1 cellular context compared by ENCODE assay signal in the genomic region with DNA sequence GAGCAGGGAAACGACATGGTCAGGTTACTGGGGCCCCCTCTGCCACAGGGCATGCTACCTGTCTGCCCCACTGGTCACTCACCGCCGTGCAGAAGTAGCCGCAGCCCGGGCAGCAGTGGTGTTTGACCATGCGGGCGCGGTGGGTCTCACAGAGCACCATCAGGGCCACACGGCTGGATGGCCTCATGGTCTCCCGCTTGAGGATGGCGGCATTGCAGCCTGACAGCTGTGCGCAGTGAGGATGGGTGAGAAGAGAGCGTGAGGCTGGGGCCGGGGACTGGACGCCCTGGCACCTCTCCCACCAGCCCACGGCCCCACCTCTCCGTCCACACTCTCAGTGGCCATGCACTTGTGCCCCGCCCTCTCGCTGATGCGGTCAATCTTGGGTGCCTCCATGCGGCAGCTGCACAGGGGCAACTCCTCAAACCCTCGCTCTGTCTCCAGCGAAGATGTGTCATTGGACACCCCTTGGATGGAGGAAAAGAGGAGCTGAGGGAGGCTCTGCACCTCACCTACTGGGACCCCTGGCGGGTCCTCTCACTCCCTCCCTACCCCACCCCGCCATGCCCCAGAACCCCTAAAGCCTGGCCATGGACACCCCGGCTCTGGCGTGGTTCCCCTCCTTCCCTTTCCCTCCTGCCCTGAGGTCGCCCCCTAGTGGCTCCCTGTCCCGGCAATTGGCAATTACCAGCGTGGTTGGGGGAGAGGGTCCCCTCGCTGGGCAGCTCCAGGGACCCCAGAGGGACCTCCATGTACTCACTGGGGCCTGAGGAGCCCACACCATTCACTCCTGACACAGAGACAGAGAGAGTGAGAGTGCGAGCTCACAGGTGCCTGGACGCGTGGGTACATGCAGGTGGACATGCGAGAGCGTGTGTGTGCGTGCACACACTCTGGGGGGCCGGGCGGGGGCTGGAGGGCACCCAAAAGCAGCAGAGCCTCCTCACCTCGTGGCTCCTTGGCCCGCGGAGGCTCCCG.
TF ChIP-seq lines count a peak whose summit lies in the region.

No MANE protein-coding gene starts in this region.

TF ChIP-seq in HEK293, 187 proteins besides CTCF, POLR2A, EP300 and RAD21 (continued from another document):
- TF ChIP-seq, protein P1, sequence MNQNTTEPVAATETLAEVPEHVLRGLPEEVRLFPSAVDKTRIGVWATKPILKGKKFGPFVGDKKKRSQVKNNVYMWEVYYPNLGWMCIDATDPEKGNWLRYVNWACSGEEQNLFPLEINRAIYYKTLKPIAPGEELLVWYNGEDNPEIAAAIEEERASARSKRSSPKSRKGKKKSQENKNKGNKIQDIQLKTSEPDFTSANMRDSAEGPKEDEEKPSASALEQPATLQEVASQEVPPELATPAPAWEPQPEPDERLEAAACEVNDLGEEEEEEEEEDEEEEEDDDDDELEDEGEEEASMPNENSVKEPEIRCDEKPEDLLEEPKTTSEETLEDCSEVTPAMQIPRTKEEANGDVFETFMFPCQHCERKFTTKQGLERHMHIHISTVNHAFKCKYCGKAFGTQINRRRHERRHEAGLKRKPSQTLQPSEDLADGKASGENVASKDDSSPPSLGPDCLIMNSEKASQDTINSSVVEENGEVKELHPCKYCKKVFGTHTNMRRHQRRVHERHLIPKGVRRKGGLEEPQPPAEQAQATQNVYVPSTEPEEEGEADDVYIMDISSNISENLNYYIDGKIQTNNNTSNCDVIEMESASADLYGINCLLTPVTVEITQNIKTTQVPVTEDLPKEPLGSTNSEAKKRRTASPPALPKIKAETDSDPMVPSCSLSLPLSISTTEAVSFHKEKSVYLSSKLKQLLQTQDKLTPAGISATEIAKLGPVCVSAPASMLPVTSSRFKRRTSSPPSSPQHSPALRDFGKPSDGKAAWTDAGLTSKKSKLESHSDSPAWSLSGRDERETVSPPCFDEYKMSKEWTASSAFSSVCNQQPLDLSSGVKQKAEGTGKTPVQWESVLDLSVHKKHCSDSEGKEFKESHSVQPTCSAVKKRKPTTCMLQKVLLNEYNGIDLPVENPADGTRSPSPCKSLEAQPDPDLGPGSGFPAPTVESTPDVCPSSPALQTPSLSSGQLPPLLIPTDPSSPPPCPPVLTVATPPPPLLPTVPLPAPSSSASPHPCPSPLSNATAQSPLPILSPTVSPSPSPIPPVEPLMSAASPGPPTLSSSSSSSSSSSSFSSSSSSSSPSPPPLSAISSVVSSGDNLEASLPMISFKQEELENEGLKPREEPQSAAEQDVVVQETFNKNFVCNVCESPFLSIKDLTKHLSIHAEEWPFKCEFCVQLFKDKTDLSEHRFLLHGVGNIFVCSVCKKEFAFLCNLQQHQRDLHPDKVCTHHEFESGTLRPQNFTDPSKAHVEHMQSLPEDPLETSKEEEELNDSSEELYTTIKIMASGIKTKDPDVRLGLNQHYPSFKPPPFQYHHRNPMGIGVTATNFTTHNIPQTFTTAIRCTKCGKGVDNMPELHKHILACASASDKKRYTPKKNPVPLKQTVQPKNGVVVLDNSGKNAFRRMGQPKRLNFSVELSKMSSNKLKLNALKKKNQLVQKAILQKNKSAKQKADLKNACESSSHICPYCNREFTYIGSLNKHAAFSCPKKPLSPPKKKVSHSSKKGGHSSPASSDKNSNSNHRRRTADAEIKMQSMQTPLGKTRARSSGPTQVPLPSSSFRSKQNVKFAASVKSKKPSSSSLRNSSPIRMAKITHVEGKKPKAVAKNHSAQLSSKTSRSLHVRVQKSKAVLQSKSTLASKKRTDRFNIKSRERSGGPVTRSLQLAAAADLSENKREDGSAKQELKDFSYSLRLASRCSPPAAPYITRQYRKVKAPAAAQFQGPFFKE (tag by site-specific recombination; IDR thresholded peaks at IDR 0.05; ENCODE audit: borderline replicate concordance) = no peak
- TF ChIP-seq HOXA7 (CRISPR knock-in tag; IDR thresholded peaks at IDR 0.05; ENCODE audit: borderline replicate concordance) = no peak
